ENCODE assay signal across 33 cellular contexts in genomic region chr11:90895850-90896249, GRCh38.
DNase-seq lines count a peak whose midpoint lies in the region; ATAC-seq, FAIRE-seq and TF ChIP-seq lines count a peak whose summit lies in the region.
"Had no signal": no experiment of that assay in that cellular context is flagged by ENCODE, and none has a peak within 500 bp of the region (broad histone marks: within the 10 kb centered on the region; RNA-seq: fewer than 3 reads in every experiment).

No MANE protein-coding gene starts in this region.

- POLR2A ChIA-PET in HepG2 (lab: Yijun Ruan, JAX), result no interaction called here

- no peak overlapping the region for H3K4me3 ChIP-seq in right lobe of liver
- no peak overlapping the region for H3K4me3 ChIP-seq in HepG2 (replicated peaks in 1 of 3; ENCODE audit: insufficient read depth in 1 of 3, low read depth in 2 of 3, low read length in 3 of 3)
- H3K4me3 ChIP-seq: A549; BLaER1; BLaER1 treated with 17β-estradiol and CSF1 and Interleukin-3, amounts not matched to agents 10 nM and 100 nM had no signal

- intact Hi-C loops in right lobe of liver (cut with DNase I), result no loop called here
- intact Hi-C loops in HepG2 (cut with micrococcal nuclease; ENCODE audit: unreplicated experiment), result no loop called here

- no peak for FAIRE-seq in HepG2 (lab: Jason Lieb, UNC)
- FAIRE-seq: A204.1, A549, D721Med had no signal

- H3K36me3 ChIP-seq in right lobe of liver (no peaks in the 10 kb centered on the region), HepG2 (replicated peaks in 1 of 2; ENCODE audit: control insufficient read depth in 1 of 2, insufficient read depth in 2 of 2, low read length in 2 of 2) (no peaks in the 10 kb centered on the region)
- H3K36me3 ChIP-seq: BE2C; BLaER1; BLaER1 treated with 17β-estradiol and CSF1 and Interleukin-3, amounts not matched to agents 10 nM and 100 nM had no signal

- TF ChIP-seq RAD21 in HepG2 (CRISPR knock-in tag; IDR thresholded peaks at IDR 0.05), result no peak

- H3K27ac ChIP-seq in right lobe of liver (no peak overlapping the region), HepG2 (ENCODE audit: extremely low read length, insufficient read depth, low read length) (no peak overlapping the region)
- H3K27ac ChIP-seq: 22Rv1; A549; BLaER1; BLaER1 treated with 17β-estradiol and CSF1 and Interleukin-3, amounts not matched to agents 10 nM and 100 nM; C4-2B had no signal

- no peak for TF ChIP-seq POLR2A in right lobe of liver (IDR thresholded peaks at IDR 0.05)
- TF ChIP-seq POLR2A in HepG2 (IDR thresholded peaks at IDR 0.05; ENCODE audit: insufficient read depth in 1 of 2, low read depth in 2 of 2, low read length in 2 of 2), result no peak

- H3K4me2 ChIP-seq in HepG2 (ENCODE audit: low read depth, low read length), result no peak overlapping the region
- H3K4me2 ChIP-seq: A549; BLaER1; BLaER1 treated with 17β-estradiol and CSF1 and Interleukin-3, amounts not matched to agents 10 nM and 100 nM had no signal

- CTCF ChIA-PET in HepG2 (lab: Yijun Ruan, JAX; ENCODE audit: low intra/inter-chr PET ratio, low total read pairs), result no interaction called here

- H4K20me1 ChIP-seq in HepG2 (ENCODE audit: insufficient read depth, low read length), result no peaks in the 10 kb centered on the region
- H4K20me1 ChIP-seq: BLaER1; BLaER1 treated with 17β-estradiol and CSF1 and Interleukin-3, amounts not matched to agents 10 nM and 100 nM had no signal

- no peak for TF ChIP-seq CTCF in right lobe of liver (IDR thresholded peaks at IDR 0.05)
- no peak for TF ChIP-seq CTCF in HepG2 (CRISPR knock-in tag; IDR thresholded peaks at IDR 0.05)

- H3K27me3 ChIP-seq in right lobe of liver (no peaks in the 10 kb centered on the region), HepG2 (ENCODE audit: control insufficient read depth in 1 of 2, insufficient read depth in 2 of 2, low read length in 2 of 2) (no peaks in the 10 kb centered on the region)
- H3K27me3 ChIP-seq: BE2C; BLaER1; BLaER1 treated with 17β-estradiol and CSF1 and Interleukin-3, amounts not matched to agents 10 nM and 100 nM had no signal

- no TSS peak for BruUV-seq in HepG2 (replicated peaks; lab: Mats Ljungman, UMichigan)

- ATAC-seq in right lobe of liver (peak in 3 of 4 donors; percentile 40 to 63 (median 55)), HepG2 (no peak), left lobe of liver (peak; percentile 19)
- ATAC-seq: A549; CD8-positive, alpha-beta T cell had no signal

- no peak for TF ChIP-seq EP300 in HepG2 (IDR thresholded peaks at IDR 0.05; ENCODE audit: low read depth in 2 of 2, low read length in 2 of 2)
- no peak for TF ChIP-seq EP300 in HepG2 (CRISPR knock-in tag; IDR thresholded peaks at IDR 0.05; ENCODE audit: borderline replicate concordance)

- no peak for DNase-seq in right lobe of liver
- DNase-seq in HepG2 (ENCODE audit: low spot score), result no peak
- peak; percentile 30 for DNase-seq in OCI-M1 (lab: John Stamatoyannopoulos, UW)
- no peak for DNase-seq in left lobe of liver (ENCODE audit: low spot score)
- no peak for DNase-seq in NCI-H446 treated with DMSO at 0.1 percent for 48 hours (lab: John Stamatoyannopoulos, UW)
- DNase-seq in activated CD4-positive, alpha-beta T cell treated with anti-CD3 and anti-CD28 coated beads, Interleukin-2, amount 50 U/mL, for 1 hour, result no peak
- DNase-seq: 8988T; ACHN; AML-193; BE2C; C1 segment of cervical spinal cord; Caco-2; Calu3; CD4-positive, alpha-beta memory T cell; CD4-positive, alpha-beta T cell; CD4-positive, CD25-positive, alpha-beta regulatory T cell; CD8-positive, alpha-beta memory T cell; CD8-positive, alpha-beta T cell; COR-L47; DMS 273 treated with DMSO at 0.1 percent for 48 hours; DMS153; DMS53; DMS79; DMS79 treated with DMSO at 0.1 percent for 48 hours; DND-41; EL had no signal

- H3K9me3 ChIP-seq in right lobe of liver (no peaks in the 10 kb centered on the region), HepG2 (ENCODE audit: low read length) (no peaks in the 10 kb centered on the region; the same call in 1 of the 2 replicates)
- H3K9me3 ChIP-seq: A549; BE2C; BLaER1; BLaER1 treated with 17β-estradiol and CSF1 and Interleukin-3, amounts not matched to agents 10 nM and 100 nM; Caco-2 had no signal

- H3K79me2 ChIP-seq in HepG2 (ENCODE audit: insufficient read depth, low read length), result no peaks in the 10 kb centered on the region

- no peak overlapping the region for H2AFZ ChIP-seq in HepG2 (ENCODE audit: low read length)

- no peak overlapping the region for H3K9ac ChIP-seq in HepG2 (ENCODE audit: insufficient read depth, low read depth, low read length)
- H3K9ac ChIP-seq: BLaER1; BLaER1 treated with 17β-estradiol and CSF1 and Interleukin-3, amounts not matched to agents 10 nM and 100 nM had no signal

- in situ Hi-C loops in HepG2 (cut with HindIII; ENCODE audit: extremely low pct_ligation_motif_present, low pct_unique_long_range_greater_than_20kb), result no loop called here

- H3K4me1 ChIP-seq in right lobe of liver (no peaks in the 10 kb centered on the region), HepG2 (ENCODE audit: insufficient read depth, low read length) (no peaks in the 10 kb centered on the region)
- H3K4me1 ChIP-seq: A549; BE2C; BLaER1; BLaER1 treated with 17β-estradiol and CSF1 and Interleukin-3, amounts not matched to agents 10 nM and 100 nM; Caco-2 had no signal

TF ChIP-seq in HepG2, 621 proteins besides CTCF, POLR2A, EP300 and RAD21:
- TF ChIP-seq ZSCAN21 (CRISPR knock-in tag; IDR thresholded peaks at IDR 0.05; ENCODE audit: borderline replicate concordance), result no peak
- TF ChIP-seq HMG20A (CRISPR knock-in tag; IDR thresholded peaks at IDR 0.05; ENCODE audit: borderline replicate concordance), result no peak
- TF ChIP-seq SNAI1 (CRISPR knock-in tag; IDR thresholded peaks at IDR 0.05; ENCODE audit: borderline replicate concordance), result no peak
- TF ChIP-seq ONECUT2 (CRISPR knock-in tag; IDR thresholded peaks at IDR 0.05), result no peak
- no peak for TF ChIP-seq TCF12 (IDR thresholded peaks at IDR 0.05)
- no peak for TF ChIP-seq TCF12 (CRISPR knock-in tag; IDR thresholded peaks at IDR 0.05)
- no peak for TF ChIP-seq TMF1 (CRISPR knock-in tag; IDR thresholded peaks at IDR 0.05; ENCODE audit: low read depth)
- TF ChIP-seq TFAP4 (IDR thresholded peaks at IDR 0.05; ENCODE audit: borderline replicate concordance, low read depth), result no peak
- TF ChIP-seq SATB2 (CRISPR knock-in tag; IDR thresholded peaks at IDR 0.05), result no peak
TF ChIP-seq in HepG2: peak in this region for 0.
